Comparison of ENCODE assay signal across 9 cellular contexts in genomic region chr3:185585523-185585861, GRCh38. TPM values are rescaled to one million over a fixed set of nuclear protein-coding genes. Genes with fewer than 3 reads are reported as not detected.
DNase-seq lines count a peak whose midpoint lies in the region; ATAC-seq and TF ChIP-seq lines count a peak whose summit lies in the region.
"Had no signal": no experiment of that assay in that cellular context is flagged by ENCODE, and none has a peak within 500 bp of the region (broad histone marks: within the 10 kb centered on the region; RNA-seq: fewer than 3 reads in every experiment).

No MANE protein-coding gene starts in this region.

- POLR2A ChIA-PET in activated B cell treated with CpG ODN at 0.5 μM for 24 hours (lab: Charles Lee) = interaction anchor here (0.8 to 2.2 kb wide), 9 partner anchors 11 to 1198 kb away, joined by 3 to 64 read pairs (median 6); partner anchors contain the start of genes DNAJB11, EIF4A2, LIPH and TMEM41A

- H3K27ac ChIP-seq in iPS DF 6.9 (ENCODE audit: low read length) = no peak overlapping the region

- no peaks in the 10 kb centered on the region; the same call in 1 of the 2 replicates for H3K4me1 ChIP-seq in iPS DF 6.9 (ENCODE audit: control insufficient read depth, insufficient read depth, low read length)

- peaks cover 39% of the 10 kb centered on the region for H3K4me1 Mint-ChIP-seq in activated B cell treated with CpG ODN at 0.5 μM for 24 hours
- H3K4me1 Mint-ChIP-seq in stimulated activated memory B cell treated with anti-CD40 and anti-IgM and Interleukin-4, amounts not matched to agents 10 μg/mL and 1 μg/mL and 100 μg/mL, for 72 hours = peaks cover 25% of the 10 kb centered on the region

- H3K9me3 Mint-ChIP-seq in activated B cell treated with CpG ODN at 0.5 μM for 24 hours = no peaks in the 10 kb centered on the region
- H3K9me3 Mint-ChIP-seq in stimulated activated memory B cell treated with anti-CD40 and anti-IgM and Interleukin-4, amounts not matched to agents 10 μg/mL and 1 μg/mL and 100 μg/mL, for 72 hours = no peaks in the 10 kb centered on the region

- CTCF ChIA-PET in activated B cell treated with CpG ODN at 0.5 μM for 24 hours (lab: Charles Lee) = interaction anchor here (1.0 to 1.9 kb wide), 3 partner anchors 11 to 18 kb away, joined by 3 to 5 read pairs (median 3); no protein-coding TSS in a partner anchor

- H3K27ac Mint-ChIP-seq in activated B cell treated with CpG ODN at 0.5 μM for 24 hours = peak overlapping the region; percentile 97
- H3K27ac Mint-ChIP-seq in stimulated activated memory B cell treated with anti-CD40 and anti-IgM and Interleukin-4, amounts not matched to agents 10 μg/mL and 1 μg/mL and 100 μg/mL, for 72 hours = peak overlapping the region; percentile 75

- ATAC-seq in activated B cell treated with CpG ODN at 0.5 μM for 24 hours (ENCODE audit: low read depth) = no peak
- ATAC-seq in stimulated activated memory B cell treated with anti-CD40 and anti-IgM and Interleukin-4, amounts not matched to agents 10 μg/mL and 1 μg/mL and 100 μg/mL, for 72 hours = no peak
- ATAC-seq in GM21786 (IDR thresholded peaks at IDR 0.05; ENCODE audit: unreplicated experiment) = no peak

- DNase-seq in DMS53 (lab: John Stamatoyannopoulos, UW) (peak; percentile 54), DMS53 treated with DMSO at 0.1 percent for 48 hours (lab: John Stamatoyannopoulos, UW; ENCODE audit: unreplicated experiment) (no peak), activated B cell treated with CpG ODN at 0.5 μM for 24 hours (no peak), iPS DF 6.9 (ENCODE audit: low read depth, low spot score) (no peak), germinal center (ENCODE audit: low spot score) (no peak), posterior vena cava (ENCODE audit: low spot score) (no peak)

- intact Hi-C loops in activated B cell treated with CpG ODN at 0.5 μM for 24 hours (cut with micrococcal nuclease) = no loop called here
- intact Hi-C loops in posterior vena cava (cut with DNase I) = no loop called here

- no peak for TF ChIP-seq CTCF in activated B cell treated with CpG ODN at 0.5 μM for 24 hours (IDR thresholded peaks at IDR 0.05)

- H3K4me3 ChIP-seq in iPS DF 6.9 (ENCODE audit: low read length) = peak overlapping the region; percentile 7; the same call in 1 of the 2 replicates

- no peaks in the 10 kb centered on the region for H3K36me3 ChIP-seq in iPS DF 6.9 (ENCODE audit: control insufficient read depth, insufficient read depth, low read length)

- no peaks in the 10 kb centered on the region for H3K27me3 Mint-ChIP-seq in activated B cell treated with CpG ODN at 0.5 μM for 24 hours
- H3K27me3 Mint-ChIP-seq in stimulated activated memory B cell treated with anti-CD40 and anti-IgM and Interleukin-4, amounts not matched to agents 10 μg/mL and 1 μg/mL and 100 μg/mL, for 72 hours = no peaks in the 10 kb centered on the region

- peaks cover 17% of the 10 kb centered on the region for H3K36me3 Mint-ChIP-seq in activated B cell treated with CpG ODN at 0.5 μM for 24 hours (ENCODE audit: low read depth)
- no peaks in the 10 kb centered on the region for H3K36me3 Mint-ChIP-seq in stimulated activated memory B cell treated with anti-CD40 and anti-IgM and Interleukin-4, amounts not matched to agents 10 μg/mL and 1 μg/mL and 100 μg/mL, for 72 hours

- no CpG with 5 or more reads among the region's 9 CpGs for WGBS in iPS DF 6.9 (ENCODE audit: insufficient coverage, insufficient read length)

- H3K9me3 ChIP-seq in iPS DF 6.9 (ENCODE audit: control insufficient read depth, insufficient read depth, low read length) = no peaks in the 10 kb centered on the region

- peak overlapping the region; percentile 97 for H3K4me3 Mint-ChIP-seq in activated B cell treated with CpG ODN at 0.5 μM for 24 hours
- peak overlapping the region; percentile 78 for H3K4me3 Mint-ChIP-seq in stimulated activated memory B cell treated with anti-CD40 and anti-IgM and Interleukin-4, amounts not matched to agents 10 μg/mL and 1 μg/mL and 100 μg/mL, for 72 hours

- no peaks in the 10 kb centered on the region for H3K27me3 ChIP-seq in iPS DF 6.9 (ENCODE audit: control insufficient read depth, insufficient read depth, low read length)

RNA-seq across cellular contexts. Expression of gene SENP2, which starts 0.6 kb away (rescaled TPM):
- total RNA-seq in activated B cell treated with CpG ODN at 0.5 μM for 24 hours (42.2 and 47.1 TPM in 2 replicates), posterior vena cava (10 to 100 TPM; 29.3 to 33.0 TPM)

RNA-seq across cellular contexts. Expression of gene LIPH, which starts 33.1 kb away (rescaled TPM):
- total RNA-seq in activated B cell treated with CpG ODN at 0.5 μM for 24 hours (not detected in 2 replicates), posterior vena cava (under 1 TPM in 1 of 2 donors, not detected in 1; 0.19 TPM)
- total RNA-seq: T-helper 2 cell treated with Interferon-gamma antibody and Interleukin-4, amounts not matched to agents 100 ng/mL and 5 ng/mL, for 36 hours had no signal
